9 cellular contexts compared by ENCODE assay signal in genomic region chr11:30342736-30343166, GRCh38. TPM values are rescaled to one million over a fixed set of nuclear protein-coding genes. Genes with fewer than 3 reads are reported as not detected.
DNase-seq lines count a peak whose midpoint lies in the region; ATAC-seq, FAIRE-seq and TF ChIP-seq lines count a peak whose summit lies in the region.
"Had no signal": no experiment of that assay in that cellular context is flagged by ENCODE, and none has a peak within 500 bp of the region (broad histone marks: within the 10 kb centered on the region; RNA-seq: fewer than 3 reads in every experiment).

No MANE protein-coding gene starts in this region.

- H3K4me3 ChIP-seq in psoas muscle = no peak overlapping the region

- H3K4me1 ChIP-seq in psoas muscle = no peaks in the 10 kb centered on the region

- peaks cover 0 to 26% of the 10 kb centered on the region in 2 donors for H3K36me3 ChIP-seq in psoas muscle (ENCODE audit: insufficient read depth in 1 of 2, low read depth in 1 of 2)

- TF ChIP-seq CTCF in psoas muscle (IDR thresholded peaks at IDR 0.05) = no peak

- no peak for FAIRE-seq in urothelium cell line (lab: Jason Lieb, UNC)

- peaks cover 14% of the 10 kb centered on the region for H3K36me3 Mint-ChIP-seq in activated CD4-positive, alpha-beta memory T cell treated with anti-CD3 and anti-CD28 coated beads for 36 hours

- no peaks in the 10 kb centered on the region for H3K9me3 Mint-ChIP-seq in activated CD4-positive, alpha-beta memory T cell treated with anti-CD3 and anti-CD28 coated beads for 36 hours

- intact Hi-C loops in psoas muscle (cut with DNase I) = no loop called here
- intact Hi-C loops in activated CD4-positive, alpha-beta memory T cell treated with anti-CD3 and anti-CD28 coated beads for 36 hours (cut with micrococcal nuclease) = no loop called here

- H3K27ac Mint-ChIP-seq in activated CD4-positive, alpha-beta memory T cell treated with anti-CD3 and anti-CD28 coated beads for 36 hours = no peak overlapping the region

- CTCF ChIA-PET in HEK293T (lab: Yijun Ruan, JAX) = no interaction called here
- CTCF ChIA-PET in activated CD4-positive, alpha-beta memory T cell treated with anti-CD3 and anti-CD28 coated beads for 36 hours (lab: Charles Lee) = interaction anchor here (1.2 kb wide), 1 partner anchor 9 kb away, joined by 3 read pairs; no protein-coding TSS in a partner anchor

- H3K4me3 Mint-ChIP-seq in activated CD4-positive, alpha-beta memory T cell treated with anti-CD3 and anti-CD28 coated beads for 36 hours = no peak overlapping the region

- WGBS in psoas muscle, 3 donors = 78 to 84% (median 81%) methylated on average over 1 of the region's 1 CpG

- H3K27ac ChIP-seq in psoas muscle = no peak overlapping the region

- no peaks in the 10 kb centered on the region for H3K4me1 Mint-ChIP-seq in activated CD4-positive, alpha-beta memory T cell treated with anti-CD3 and anti-CD28 coated beads for 36 hours (ENCODE audit: low read depth)

- DNase-seq in medulla oblongata (ENCODE audit: extremely low spot score) (peak; percentile 71), psoas muscle (no peak), urothelium cell line (ENCODE audit: low spot score) (no peak), HEK293T (ENCODE audit: extremely low spot score) (no peak)
- DNase-seq in activated CD4-positive, alpha-beta memory T cell treated with anti-CD3 and anti-CD28 coated beads for 36 hours = no peak
- DNase-seq: NCI-H345 had no signal

- H3K9me3 ChIP-seq in psoas muscle = no peaks in the 10 kb centered on the region

- peak; percentile 95 for ATAC-seq in GM18519 (IDR thresholded peaks at IDR 0.05; ENCODE audit: low FRiP score, unreplicated experiment)
- ATAC-seq in GM21717 (IDR thresholded peaks at IDR 0.05; ENCODE audit: unreplicated experiment) = peak; percentile 98
- peak; percentile 98 for ATAC-seq in HG03521 (IDR thresholded peaks at IDR 0.05; ENCODE audit: unreplicated experiment)
- no peak for ATAC-seq in psoas muscle

- no peaks in the 10 kb centered on the region for H3K27me3 ChIP-seq in psoas muscle (ENCODE audit: insufficient read depth in 3 of 3, low read length in 2 of 3)

- POLR2A ChIA-PET in HEK293T (lab: Yijun Ruan, JAX) = no interaction called here
- POLR2A ChIA-PET in activated CD4-positive, alpha-beta memory T cell treated with anti-CD3 and anti-CD28 coated beads for 36 hours (lab: Charles Lee) = no interaction called here

- H3K27me3 Mint-ChIP-seq in activated CD4-positive, alpha-beta memory T cell treated with anti-CD3 and anti-CD28 coated beads for 36 hours = no peaks in the 10 kb centered on the region

TF ChIP-seq in HEK293T, 16 proteins besides CTCF, POLR2A, EP300 and RAD21:
- no peak for TF ChIP-seq TARDBP (IDR thresholded peaks at IDR 0.05)
- TF ChIP-seq PKNOX1 (IDR thresholded peaks at IDR 0.05) = no peak
- no peak for TF ChIP-seq FOXM1 (IDR thresholded peaks at IDR 0.05; ENCODE audit: borderline replicate concordance)
- TF ChIP-seq ARNT (IDR thresholded peaks at IDR 0.05) = no peak
- TF ChIP-seq ELF4 (IDR thresholded peaks at IDR 0.05) = no peak
- TF ChIP-seq CTBP1 (IDR thresholded peaks at IDR 0.05; ENCODE audit: borderline replicate concordance) = no peak

RNA-seq across cellular contexts. Expression of gene ARL14EP, which starts 19.8 kb away (rescaled TPM):
- 10 to 100 TPM; 23.4 to 27.4 (median 26.5) TPM for total RNA-seq in psoas muscle
- polyA plus RNA-seq in psoas muscle = 10 to 100 TPM in 2 of 3 donors, 1 to 10 TPM in 1; 8.1 to 21.8 (median 14.3) TPM
- 10 to 100 TPM; 25.0 to 31.0 TPM for total RNA-seq in activated CD4-positive, alpha-beta memory T cell treated with anti-CD3 and anti-CD28 coated beads for 36 hours

Comparison
In these comparisons a context has a peak if more than half of its experiments do, and no peak if none do; other contexts are left out.
1. ATAC-seq: peak in GM18519 (single experiment), GM21717 (single experiment) and HG03521 (single experiment); none in psoas muscle (0 of 4).